ENCODE assay signal across 21 cellular contexts in the genomic region with DNA sequence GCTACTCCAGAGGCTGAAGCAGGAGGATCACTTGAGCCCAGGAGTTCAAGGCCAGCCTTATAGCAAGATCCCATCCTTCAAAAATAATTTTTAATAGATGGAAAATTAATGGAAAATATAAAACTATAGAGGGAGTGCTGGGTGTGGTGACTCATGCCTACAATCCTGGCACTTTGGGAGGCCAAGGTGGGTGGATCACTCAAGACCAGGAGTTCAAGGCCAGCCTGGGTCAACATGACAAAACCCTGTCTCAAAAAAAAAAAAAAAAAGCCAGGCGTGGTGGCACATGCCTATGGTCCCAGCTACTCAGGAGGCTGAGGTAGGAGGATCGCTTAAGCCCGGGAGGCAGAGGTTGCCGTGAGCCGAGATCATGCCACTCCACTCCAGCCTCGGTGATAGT. TPM values are rescaled to one million over a fixed set of nuclear protein-coding genes. Genes with fewer than 3 reads are reported as not detected.
DNase-seq lines count a peak whose midpoint lies in the region; ATAC-seq and TF ChIP-seq lines count a peak whose summit lies in the region.
"Had no signal": no experiment of that assay in that cellular context is flagged by ENCODE, and none has a peak within 500 bp of the region (broad histone marks: within the 10 kb centered on the region; RNA-seq: fewer than 3 reads in every experiment).

No MANE protein-coding gene starts in this region.

- H3K9me3 Mint-ChIP-seq in MCF 10A (ENCODE audit: unreplicated experiment) = peaks cover 5% of the 10 kb centered on the region
- no peaks in the 10 kb centered on the region for H3K9me3 Mint-ChIP-seq in central memory CD8-positive, alpha-beta T cell
- H3K9me3 Mint-ChIP-seq in stimulated activated memory B cell treated with anti-CD40 and anti-IgM and Interleukin-4, amounts not matched to agents 10 μg/mL and 1 μg/mL and 100 μg/mL, for 72 hours = peaks cover 5% of the 10 kb centered on the region
- H3K9me3 Mint-ChIP-seq: CD4-positive, alpha-beta T cell; HFFc6 had no signal

- RAD21 ChIA-PET in HCT116 (lab: Charles Lee; ENCODE audit: low non-redundant PET in 1 of 2, low total read pairs in 2 of 2, uncharacterized antibody in 2 of 2, unreplicated experiment in 2 of 2) = no interaction called here

- H3K27ac ChIP-seq in mammary epithelial cell (ENCODE audit: insufficient read depth, low read depth, low read length) (no peak overlapping the region), HCT116 (ENCODE audit: low read depth, low read length) (peak overlapping the region; percentile 46)
- H3K27ac ChIP-seq: 22Rv1; BLaER1 treated with 17β-estradiol and CSF1 and Interleukin-3, amounts not matched to agents 10 nM and 100 nM; GM23248 had no signal

- DNase-seq in MCF 10A (ENCODE audit: unreplicated experiment) (no peak), mammary epithelial cell (no peak), HCT116 (ENCODE audit: low read depth, low spot score) (no peak), activated gamma-delta T cell (lab: John Stamatoyannopoulos, UW) (no peak)
- DNase-seq in central memory CD8-positive, alpha-beta T cell (ENCODE audit: low spot score in 2 of 2) = no peak
- DNase-seq in activated naive CD4-positive, alpha-beta T cell treated with anti-CD3 and anti-CD28 coated beads, Interleukin-2, amount 50 U/mL, for 16 hours = no peak
- DNase-seq: ACHN; AML-193; BE2C; CD4-positive, alpha-beta T cell; CD8-positive, alpha-beta memory T cell; DMS53; DMS79 treated with DMSO at 0.1 percent for 48 hours; GM23248; H7; HFFc6 had no signal

- no peaks in the 10 kb centered on the region for H3K36me3 ChIP-seq in mammary epithelial cell (ENCODE audit: insufficient read depth, low read length)
- H3K36me3 ChIP-seq in HCT116 (ENCODE audit: control insufficient read depth in 1 of 2, insufficient read depth in 2 of 2, low read length in 2 of 2) = peaks cover 0 to 14% of the 10 kb centered on the region in 2 experiments; a peak in 2 of 4 replicates
- H3K36me3 ChIP-seq: BE2C; BLaER1 treated with 17β-estradiol and CSF1 and Interleukin-3, amounts not matched to agents 10 nM and 100 nM had no signal

- no peak overlapping the region for H3K4me3 Mint-ChIP-seq in MCF 10A (ENCODE audit: unreplicated experiment)
- no peak overlapping the region for H3K4me3 Mint-ChIP-seq in central memory CD8-positive, alpha-beta T cell
- H3K4me3 Mint-ChIP-seq in stimulated activated memory B cell treated with anti-CD40 and anti-IgM and Interleukin-4, amounts not matched to agents 10 μg/mL and 1 μg/mL and 100 μg/mL, for 72 hours = no peak overlapping the region
- H3K4me3 Mint-ChIP-seq: CD14-positive monocyte; CD4-positive, alpha-beta T cell; CD8-positive, alpha-beta memory T cell; HFFc6 had no signal

- POLR2A ChIA-PET in MCF 10A (lab: Yijun Ruan, JAX) = interaction anchor here (0.6 to 1.3 kb wide), 3 partner anchors 9 to 29 kb away, joined by 3 read pairs; no protein-coding TSS in a partner anchor
- POLR2A ChIA-PET in HCT116 (lab: Charles Lee) = no interaction called here

- dilution Hi-C loops in mammary epithelial cell (cut with HindIII; ENCODE audit: low sequenced_read_pairs) = no loop called here

- WGBS in mammary epithelial cell (ENCODE audit: low coverage, missing lambda C conversion rate) = 98% methylated on average over 5 of the region's 6 CpGs

- intact Hi-C loops in MCF 10A (cut with micrococcal nuclease) = no loop called here
- intact Hi-C loops in mammary epithelial cell (cut with micrococcal nuclease) = no loop called here
- intact Hi-C loops in HCT116 (cut with micrococcal nuclease) = no loop called here

- in situ Hi-C loops in mammary epithelial cell (cut with MboI; ENCODE audit: low sequenced_read_pairs in 2 of 2) = loop anchor here in 1 of 2 donors (25.0 kb wide), 1 partner anchor 552 kb away; no protein-coding TSS in a partner anchor

- no peaks in the 10 kb centered on the region for H3K9me2 ChIP-seq in HCT116 (ENCODE audit: insufficient read depth)

- H3K27me3 ChIP-seq in mammary epithelial cell (ENCODE audit: insufficient read depth, low read length) (no peaks in the 10 kb centered on the region), HCT116 (ENCODE audit: insufficient read depth, low read length) (no peaks in the 10 kb centered on the region)
- H3K27me3 ChIP-seq: BE2C; BLaER1 treated with 17β-estradiol and CSF1 and Interleukin-3, amounts not matched to agents 10 nM and 100 nM had no signal

- H3K27ac Mint-ChIP-seq in MCF 10A (ENCODE audit: low read depth, unreplicated experiment) = peak overlapping the region; percentile 52
- peak overlapping the region; percentile 86 for H3K27ac Mint-ChIP-seq in central memory CD8-positive, alpha-beta T cell (ENCODE audit: low read depth)
- peak overlapping the region; percentile 69 for H3K27ac Mint-ChIP-seq in stimulated activated memory B cell treated with anti-CD40 and anti-IgM and Interleukin-4, amounts not matched to agents 10 μg/mL and 1 μg/mL and 100 μg/mL, for 72 hours
- H3K27ac Mint-ChIP-seq: CD14-positive monocyte; CD4-positive, alpha-beta T cell; HFFc6 had no signal

- ATAC-seq in HCT116 = peak; percentile 60
- ATAC-seq in central memory CD8-positive, alpha-beta T cell (replicated peaks; ENCODE audit: extremely low read depth, poor library complexity, severe bottlenecking) = no peak
- ATAC-seq in stimulated activated memory B cell treated with anti-CD40 and anti-IgM and Interleukin-4, amounts not matched to agents 10 μg/mL and 1 μg/mL and 100 μg/mL, for 72 hours = no peak
- ATAC-seq in GM21360 (IDR thresholded peaks at IDR 0.05; ENCODE audit: unreplicated experiment) = no peak

- H3K4me1 ChIP-seq in mammary epithelial cell (ENCODE audit: insufficient read depth, low read length) (peaks cover 3% of the 10 kb centered on the region), HCT116 (ENCODE audit: control insufficient read depth in 1 of 2, insufficient read depth in 2 of 2, low read length in 2 of 2) (peaks cover 58 to 73% of the 10 kb centered on the region in 2 experiments)
- H3K4me1 ChIP-seq: BE2C had no signal

- CTCF ChIA-PET in MCF 10A (lab: Yijun Ruan, JAX) (interaction anchor here (0.6 to 2.3 kb wide), 4 partner anchors 8 to 819 kb away, joined by 3 to 11 read pairs (median 4); no protein-coding TSS in a partner anchor), mammary epithelial cell (lab: Charles Lee; ENCODE audit: low non-redundant PET) (no interaction called here), HCT116 (lab: Charles Lee) (interaction anchor here (1.3 kb wide), 1 partner anchor 8 kb away, joined by 7 read pairs; no protein-coding TSS in a partner anchor)

- H3K4me1 Mint-ChIP-seq in MCF 10A (ENCODE audit: insufficient read depth, unreplicated experiment) = no peaks in the 10 kb centered on the region
- peaks cover 8% of the 10 kb centered on the region for H3K4me1 Mint-ChIP-seq in central memory CD8-positive, alpha-beta T cell
- H3K4me1 Mint-ChIP-seq in stimulated activated memory B cell treated with anti-CD40 and anti-IgM and Interleukin-4, amounts not matched to agents 10 μg/mL and 1 μg/mL and 100 μg/mL, for 72 hours = peaks cover 67% of the 10 kb centered on the region
- H3K4me1 Mint-ChIP-seq: CD8-positive, alpha-beta memory T cell had no signal

- H3K36me3 Mint-ChIP-seq in MCF 10A (ENCODE audit: insufficient read depth, unreplicated experiment) = no peaks in the 10 kb centered on the region
- no peaks in the 10 kb centered on the region for H3K36me3 Mint-ChIP-seq in central memory CD8-positive, alpha-beta T cell (ENCODE audit: insufficient read depth)
- peaks cover 48% of the 10 kb centered on the region for H3K36me3 Mint-ChIP-seq in stimulated activated memory B cell treated with anti-CD40 and anti-IgM and Interleukin-4, amounts not matched to agents 10 μg/mL and 1 μg/mL and 100 μg/mL, for 72 hours

- no TSS peak for BruUV-seq in MCF 10A (replicated peaks; lab: Mats Ljungman, UMichigan)
- no TSS peak for BruUV-seq in mammary epithelial cell (replicated peaks; lab: Mats Ljungman, UMichigan)
- no TSS peak for BruUV-seq in HCT116 (replicated peaks; lab: Mats Ljungman, UMichigan)

- peaks cover 2% of the 10 kb centered on the region for H3K9me3 ChIP-seq in mammary epithelial cell (replicated peaks; ENCODE audit: insufficient read depth, low read length)
- H3K9me3 ChIP-seq in HCT116 (ENCODE audit: control insufficient read depth in 1 of 2, insufficient read depth in 1 of 2, low read depth in 1 of 2, low read length in 2 of 2) = peaks cover 0 to 4% of the 10 kb centered on the region in 2 experiments; a peak in 1 of 4 replicates
- H3K9me3 ChIP-seq: BE2C had no signal

- H3K79me2 ChIP-seq in mammary epithelial cell (ENCODE audit: insufficient read depth, low read length) (peaks cover 83% of the 10 kb centered on the region), HCT116 (ENCODE audit: insufficient read depth, low read length) (peaks cover 98% of the 10 kb centered on the region)

- H4K20me1 ChIP-seq in mammary epithelial cell (ENCODE audit: insufficient read depth, low read length) (no peaks in the 10 kb centered on the region), HCT116 (ENCODE audit: insufficient read depth) (0 out of 2 replicates have a peak, but pooled peaks cover 3% of the 10 kb centered on the region)
- H4K20me1 ChIP-seq: BLaER1 treated with 17β-estradiol and CSF1 and Interleukin-3, amounts not matched to agents 10 nM and 100 nM had no signal

- H2AFZ ChIP-seq in mammary epithelial cell (ENCODE audit: low read depth, low read length) (no peak overlapping the region), HCT116 (ENCODE audit: low read depth, low read length, poor library complexity, severe bottlenecking) (no peak overlapping the region)
- H2AFZ ChIP-seq: GM23248 had no signal

- TF ChIP-seq CTCF in MCF 10A (IDR thresholded peaks at IDR 0.05; ENCODE audit: unreplicated experiment) (no peak), mammary epithelial cell (conservative IDR thresholded peaks at IDR 0.05 in 1 of 2, IDR thresholded peaks at IDR 0.05 in 1 of 2; ENCODE audit: extremely low read depth in 1 of 2, insufficient read depth in 1 of 2, low read depth in 1 of 2, low read length in 2 of 2) (no peak), HCT116 (IDR thresholded peaks at IDR 0.05 in 2 of 3, conservative IDR thresholded peaks at IDR 0.05 in 1 of 3; ENCODE audit: borderline replicate concordance in 1 of 3, insufficient read depth in 1 of 3, low read depth in 2 of 3, low read length in 2 of 3) (no peak)

- no peak for TF ChIP-seq RAD21 in HCT116 (IDR thresholded peaks at IDR 0.05; ENCODE audit: low read depth)

- H3K9ac ChIP-seq in mammary epithelial cell (ENCODE audit: insufficient read depth, low read length) (no peak overlapping the region), HCT116 (ENCODE audit: low read length) (0 out of 2 replicates have a peak overlapping the region, but pooled peaks have one; percentile 4)
- H3K9ac ChIP-seq: BLaER1 treated with 17β-estradiol and CSF1 and Interleukin-3, amounts not matched to agents 10 nM and 100 nM; GM23248 had no signal

- no peaks in the 10 kb centered on the region for H3K27me3 Mint-ChIP-seq in MCF 10A (ENCODE audit: insufficient read depth, unreplicated experiment)
- H3K27me3 Mint-ChIP-seq in central memory CD8-positive, alpha-beta T cell = no peaks in the 10 kb centered on the region
- no peaks in the 10 kb centered on the region for H3K27me3 Mint-ChIP-seq in stimulated activated memory B cell treated with anti-CD40 and anti-IgM and Interleukin-4, amounts not matched to agents 10 μg/mL and 1 μg/mL and 100 μg/mL, for 72 hours

- H3K4me3 ChIP-seq in mammary epithelial cell (replicated peaks in 1 of 3; ENCODE audit: insufficient read depth in 1 of 3, low read depth in 2 of 3, low read length in 3 of 3) = no peak overlapping the region
- no peak overlapping the region for H3K4me3 ChIP-seq in HCT116 (replicated peaks in 1 of 2; ENCODE audit: low read depth in 1 of 2, low read length in 2 of 2)
- H3K4me3 ChIP-seq: BLaER1 treated with 17β-estradiol and CSF1 and Interleukin-3, amounts not matched to agents 10 nM and 100 nM; GM23248 had no signal

- no peak for TF ChIP-seq POLR2A in HCT116 (IDR thresholded peaks at IDR 0.05; ENCODE audit: borderline replicate concordance, extremely low read depth, insufficient read depth, insufficient read length)

- no peak overlapping the region for H3K4me2 ChIP-seq in mammary epithelial cell (ENCODE audit: insufficient read depth, low read depth, low read length)
- peak overlapping the region; percentile 42 for H3K4me2 ChIP-seq in HCT116 (ENCODE audit: low read length)
- H3K4me2 ChIP-seq: BLaER1 treated with 17β-estradiol and CSF1 and Interleukin-3, amounts not matched to agents 10 nM and 100 nM had no signal

RNA-seq across cellular contexts. Expression of a gene that starts 48.0 kb away (rescaled TPM):
- total RNA-seq in MCF 10A (2022) = 56.9 and 57.7 TPM in 2 replicates
- 10 to 100 TPM; 32.0 to 41.1 TPM for total RNA-seq in mammary epithelial cell
- polyA plus RNA-seq in mammary epithelial cell = 26.0 TPM
- polyA minus RNA-seq in mammary epithelial cell = 20.5 TPM
- total RNA-seq in HCT116 (2021; ENCODE audit: unreplicated experiment) = 185 TPM
- 63.9 and 76.8 TPM in 2 replicates for polyA plus RNA-seq in HCT116 (2012)
